In genomic region chr15:80836991-80837390, GRCh38 we compare ENCODE assay signal across 23 cellular contexts. TPM values are rescaled to one million over a fixed set of nuclear protein-coding genes. Genes with fewer than 3 reads are reported as not detected.
"Had no signal": no experiment of that assay in that cellular context is flagged by ENCODE, and none has a peak within 500 bp of the region (broad histone marks: within the 10 kb centered on the region; RNA-seq: fewer than 3 reads in every experiment).

No MANE protein-coding gene starts in this region.

- DNase-seq: activated CD4-positive, alpha-beta T cell treated with anti-CD3 and anti-CD28 coated beads for 1 hour; activated CD4-positive, alpha-beta T cell treated with anti-CD3 and anti-CD28 coated beads, Interleukin-2, amount 50 U/mL, for 4 hours; activated gamma-delta T cell treated with Interleukin-2 at 50 U/mL for 16 hours; activated T-cell treated with anti-CD3 and anti-CD28 coated beads, Interleukin-2, amount 50 U/mL, for 72 hours; adrenal gland; dermis blood vessel endothelial cell; left cardiac atrium; mesenchymal stem cell; posterior cingulate gyrus; stimulated activated CD4-positive, alpha-beta T cell treated with anti-CD3 and anti-CD28 coated beads, Interleukin-12 subunit alpha, Interleukin-12 subunit beta, amount 100 ng/mL, for 4 hours; stimulated activated CD4-positive, alpha-beta T cell treated with anti-CD3 and anti-CD28 coated beads, Interleukin-1b, Interleukin-23, amount 100 ng/mL, for 48 hours; stimulated activated CD8-positive, alpha-beta memory T cell treated with anti-CD3 and anti-CD28 coated beads, Interleukin-4, amount 100 ng/mL, for 48 hours; stimulated activated naive CD4-positive, alpha-beta T cell; substantia nigra; T-helper 17 cell; tibial artery; WERI-Rb-1 had no signal

- H3K36me3 ChIP-seq: adrenal gland, neutrophil, tibial artery, WERI-Rb-1 had no signal

- H3K79me2 ChIP-seq: hepatocyte had no signal

- H3K4me3 ChIP-seq: adrenal gland, hepatocyte, tibial artery had no signal

- H3K27ac ChIP-seq: adrenal gland, hepatocyte, neutrophil, WERI-Rb-1 had no signal

- H3K9me3 Mint-ChIP-seq: activated naive CD4-positive, alpha-beta T cell treated with anti-CD3 and anti-CD28 coated beads, Interleukin-2, amount 50 U/mL, for 72 hours; activated T-cell treated with anti-CD3 and anti-CD28 coated beads, Interleukin-2, amount 50 U/mL, for 72 hours; natural killer cell treated with Interleukin-12 subunit alpha and Interleukin-12 subunit beta and Interleukin-15 and Interleukin-18, amount 100 ng/mL, for 72 hours had no signal

- H3K4me1 ChIP-seq: adrenal gland had no signal

- H3K9me3 ChIP-seq: adrenal gland, neutrophil, tibial artery had no signal

- H3K4me3 Mint-ChIP-seq: activated T-cell treated with anti-CD3 and anti-CD28 coated beads, Interleukin-2, amount 50 U/mL, for 72 hours; natural killer cell treated with Interleukin-12 subunit alpha and Interleukin-12 subunit beta and Interleukin-15 and Interleukin-18, amount 100 ng/mL, for 72 hours; T-helper 17 cell had no signal

- H3K27me3 ChIP-seq: adrenal gland, hepatocyte, tibial artery had no signal

- ATAC-seq: activated naive CD4-positive, alpha-beta T cell treated with anti-CD3 and anti-CD28 coated beads, Interleukin-2, amount 50 U/mL, for 72 hours; activated T-cell treated with anti-CD3 and anti-CD28 coated beads, Interleukin-2, amount 50 U/mL, for 72 hours; left cardiac atrium; natural killer cell treated with Interleukin-12 subunit alpha and Interleukin-12 subunit beta and Interleukin-15 and Interleukin-18, amount 100 ng/mL, for 72 hours; T-helper 17 cell had no signal

- H3K4me2 ChIP-seq: hepatocyte had no signal

- H2AFZ ChIP-seq: hepatocyte had no signal

- FAIRE-seq: urothelium cell line had no signal

- H3K27ac Mint-ChIP-seq: activated naive CD4-positive, alpha-beta T cell treated with anti-CD3 and anti-CD28 coated beads, Interleukin-2, amount 50 U/mL, for 72 hours; activated T-cell treated with anti-CD3 and anti-CD28 coated beads, Interleukin-2, amount 50 U/mL, for 72 hours; natural killer cell treated with Interleukin-12 subunit alpha and Interleukin-12 subunit beta and Interleukin-15 and Interleukin-18, amount 100 ng/mL, for 72 hours; T-helper 17 cell had no signal

- H3K36me3 Mint-ChIP-seq: activated naive CD4-positive, alpha-beta T cell treated with anti-CD3 and anti-CD28 coated beads, Interleukin-2, amount 50 U/mL, for 72 hours; natural killer cell treated with Interleukin-12 subunit alpha and Interleukin-12 subunit beta and Interleukin-15 and Interleukin-18, amount 100 ng/mL, for 72 hours had no signal

RNA-seq across cellular contexts. Expression of gene CEMIP, which starts 57.8 kb away (rescaled TPM):
- total RNA-seq: activated CD8-positive, alpha-beta memory T cell treated with anti-CD3 and anti-CD28 coated beads for 36 hours; activated naive CD4-positive, alpha-beta T cell treated with anti-CD3 and anti-CD28 coated beads, Interleukin-2, amount 50 U/mL, for 72 hours had no signal
